8 cellular contexts compared by ENCODE assay signal in the genomic region with DNA sequence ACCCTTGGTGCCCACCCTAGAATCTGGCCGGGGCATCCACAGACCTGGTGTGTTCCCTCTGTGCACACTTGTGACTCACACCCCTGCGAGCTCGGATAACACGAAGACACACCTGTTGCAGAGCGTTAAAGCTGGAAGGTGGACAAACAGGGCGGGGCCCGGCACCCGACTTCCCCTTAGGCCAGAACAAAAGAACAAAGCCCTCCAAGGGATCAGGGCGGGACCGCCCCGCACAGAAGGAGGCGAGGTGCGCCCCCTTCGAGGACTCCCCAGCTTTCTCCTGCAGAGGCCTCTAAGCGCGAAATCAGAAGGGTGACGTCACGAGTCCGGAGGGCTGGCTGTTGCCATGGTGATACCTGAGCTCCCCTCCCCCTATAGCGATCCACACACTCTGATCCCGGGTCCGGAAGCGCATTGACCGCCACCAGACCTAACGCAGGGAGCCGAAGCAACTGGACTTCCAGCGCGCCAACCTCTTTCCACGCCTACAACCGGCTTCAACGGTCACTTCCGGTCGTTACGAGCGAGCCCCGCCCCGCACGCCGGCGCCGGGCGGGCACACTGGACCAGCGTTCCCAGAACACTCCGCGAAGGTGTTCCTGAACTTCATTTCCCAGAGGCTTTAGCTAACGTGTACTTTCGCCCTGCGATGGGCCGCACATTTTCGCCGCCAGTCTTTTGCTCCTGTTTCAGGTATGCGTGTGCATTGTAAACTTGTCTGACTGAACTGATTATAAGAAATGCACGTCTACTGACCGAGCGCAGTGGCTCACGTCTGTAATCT. TPM values are rescaled to one million over a fixed set of nuclear protein-coding genes. Genes with fewer than 3 reads are reported as not detected.
DNase-seq lines count a peak whose midpoint lies in the region; ATAC-seq and TF ChIP-seq lines count a peak whose summit lies in the region.

A gene (minus strand): TSS at position 489 of the 784 bp plus-strand sequence. CDS start 811 bp downstream, outside the sequence.

- ATAC-seq in effector memory CD8-positive, alpha-beta T cell (replicated peaks), result peak; percentile 78
- peak; percentile 83 for ATAC-seq in memory B cell (ENCODE audit: low read depth)

- peaks cover 28% of the 10 kb centered on the region for H3K36me3 Mint-ChIP-seq in effector memory CD8-positive, alpha-beta T cell (ENCODE audit: insufficient read depth)
- H3K36me3 Mint-ChIP-seq in memory B cell, result peaks cover 10% of the 10 kb centered on the region

- no peaks in the 10 kb centered on the region for H3K27me3 Mint-ChIP-seq in effector memory CD8-positive, alpha-beta T cell
- no peaks in the 10 kb centered on the region for H3K27me3 Mint-ChIP-seq in memory B cell

- DNase-seq in COLO829 (ENCODE audit: low spot score) (peak; percentile 93), GM20000 (ENCODE audit: low spot score) (peak; percentile 85), HT-29 (ENCODE audit: low spot score) (peak; percentile 99), NOMO-1 (lab: John Stamatoyannopoulos, UW; ENCODE audit: unreplicated experiment in 2 of 2) (peak; percentile 94 to 97), memory B cell (ENCODE audit: low spot score in 2 of 2) (peak; percentile 81 to 86)
- DNase-seq in activated CD8-positive, alpha-beta memory T cell treated with anti-CD3 and anti-CD28 coated beads for 4 hours (ENCODE audit: low read depth in 2 of 2), result peak; percentile 68 to 69
- DNase-seq in effector memory CD8-positive, alpha-beta T cell, result peak; percentile 80 to 84 (median 82)
- DNase-seq in stimulated activated CD8-positive, alpha-beta memory T cell treated with anti-CD3 and anti-CD28 coated beads, Interleukin-12 subunit alpha, Interleukin-12 subunit beta, amount 100 ng/mL, for 24 hours (ENCODE audit: extremely low read depth), result peak; percentile 63

- TF ChIP-seq CTCF in GM20000 (IDR thresholded peaks at IDR 0.05; ENCODE audit: extremely low read depth, missing control alignments), result no peak

- no peaks in the 10 kb centered on the region for H3K9me3 Mint-ChIP-seq in effector memory CD8-positive, alpha-beta T cell
- no peaks in the 10 kb centered on the region for H3K9me3 Mint-ChIP-seq in memory B cell

- peak within 1 kb of the TSS; percentile 93 to 99 for H3K27ac Mint-ChIP-seq in effector memory CD8-positive, alpha-beta T cell
- H3K27ac Mint-ChIP-seq in memory B cell, result peak within 1 kb of the TSS; percentile 99

- H3K4me3 Mint-ChIP-seq in effector memory CD8-positive, alpha-beta T cell, result peak within 1 kb of the TSS; percentile 84 to 89
- peak within 1 kb of the TSS; percentile 95 for H3K4me3 Mint-ChIP-seq in memory B cell

- peaks cover 30 to 44% of the 10 kb centered on the region in 2 donors for H3K4me1 Mint-ChIP-seq in effector memory CD8-positive, alpha-beta T cell (ENCODE audit: low read depth in 2 of 2)
- peaks cover 20% of the 10 kb centered on the region for H3K4me1 Mint-ChIP-seq in memory B cell

RNA-seq across cellular contexts. Expression of the gene that starts here (rescaled TPM):
- total RNA-seq in HT-29 (2014; rRNA removed; shearing (Covaris generic)), result 2.5 and 3.1 TPM in 2 replicates

Comparison
In these comparisons a context has a peak if more than half of its experiments do, and no peak if none do; other contexts are left out.
1. Peak in every context shown above with its lines: DNase-seq and ATAC-seq.